Comparison of ENCODE assay signal across 8 cellular contexts in genomic region chr10:100518761-100519241, GRCh38. TPM values are rescaled to one million over a fixed set of nuclear protein-coding genes. Genes with fewer than 3 reads are reported as not detected.
DNase-seq lines count a peak whose midpoint lies in the region; ATAC-seq, FAIRE-seq and TF ChIP-seq lines count a peak whose summit lies in the region.

No MANE protein-coding gene starts in this region.

- no peaks in the 10 kb centered on the region for H3K27me3 Mint-ChIP-seq in activated CD4-positive, alpha-beta memory T cell treated with anti-CD3 and anti-CD28 coated beads for 36 hours

- peak; percentile 92 for FAIRE-seq in A204.1 (lab: Jason Lieb, UNC)

- H3K36me3 Mint-ChIP-seq in activated CD4-positive, alpha-beta memory T cell treated with anti-CD3 and anti-CD28 coated beads for 36 hours = peaks cover 27% of the 10 kb centered on the region

- peak overlapping the region; percentile 11 for H3K27ac Mint-ChIP-seq in activated CD4-positive, alpha-beta memory T cell treated with anti-CD3 and anti-CD28 coated beads for 36 hours

- H3K4me1 ChIP-seq in effector memory CD4-positive, alpha-beta T cell (ENCODE audit: control insufficient read depth, insufficient read depth, low read length, poor library complexity, severe bottlenecking) = no peaks in the 10 kb centered on the region
- H3K4me1 ChIP-seq in lower lobe of right lung = peaks cover 17% of the 10 kb centered on the region

- H3K4me3 Mint-ChIP-seq in activated CD4-positive, alpha-beta memory T cell treated with anti-CD3 and anti-CD28 coated beads for 36 hours = no peak overlapping the region

- peak; percentile 48 for DNase-seq in GM12865 (ENCODE audit: low read depth)
- peak; percentile 59 for DNase-seq in NCI-H2227 treated with DMSO at 0.1 percent for 48 hours (lab: John Stamatoyannopoulos, UW)
- DNase-seq in activated CD4-positive, alpha-beta memory T cell treated with anti-CD3 and anti-CD28 coated beads for 36 hours = peak; percentile 76
- peak in 2 of 3 donors; percentile 21 to 41 for DNase-seq in effector memory CD4-positive, alpha-beta T cell
- peak; percentile 50 for DNase-seq in lower lobe of right lung
- DNase-seq in stimulated activated CD8-positive, alpha-beta memory T cell treated with anti-CD3 and anti-CD28 coated beads, Interleukin-4, amount 100 ng/mL, for 48 hours = peak; percentile 81

- POLR2A ChIA-PET in activated CD4-positive, alpha-beta memory T cell treated with anti-CD3 and anti-CD28 coated beads for 36 hours (lab: Charles Lee) = interaction anchor here (1.2 to 1.4 kb wide), 4 partner anchors 10 to 37 kb away, joined by 3 to 6 read pairs (median 4); partner anchors contain the start of gene HIF1AN

- no peaks in the 10 kb centered on the region for H3K9me3 ChIP-seq in effector memory CD4-positive, alpha-beta T cell (ENCODE audit: control insufficient read depth, low read length)
- H3K9me3 ChIP-seq in lower lobe of right lung = no peaks in the 10 kb centered on the region

- H3K4me1 Mint-ChIP-seq in activated CD4-positive, alpha-beta memory T cell treated with anti-CD3 and anti-CD28 coated beads for 36 hours (ENCODE audit: low read depth) = peaks cover 12% of the 10 kb centered on the region

- H3K4me3 ChIP-seq in GM12865 (ENCODE audit: low read depth, low read length) (no peak overlapping the region), lower lobe of right lung (peak overlapping the region; percentile 50)
- H3K4me3 ChIP-seq in effector memory CD4-positive, alpha-beta T cell (ENCODE audit: insufficient read depth, low read depth, low read length, poor library complexity, severe bottlenecking) = no peak overlapping the region

- H3K27me3 ChIP-seq in effector memory CD4-positive, alpha-beta T cell (replicated peaks; ENCODE audit: control insufficient read depth, insufficient read depth, low read length, poor library complexity, severe bottlenecking) = no peaks in the 10 kb centered on the region
- H3K27me3 ChIP-seq in lower lobe of right lung (ENCODE audit: low read depth) = no peaks in the 10 kb centered on the region

- intact Hi-C loops in activated CD4-positive, alpha-beta memory T cell treated with anti-CD3 and anti-CD28 coated beads for 36 hours (cut with micrococcal nuclease) = loop anchor here (1.0 kb wide), 3 partner anchors 10 to 86 kb away; no protein-coding TSS in a partner anchor
- intact Hi-C loops in lower lobe of right lung (cut with DNase I) = loop anchor here (5.0 kb wide), 1 partner anchor 182 kb away; no protein-coding TSS in a partner anchor

- H3K36me3 ChIP-seq in effector memory CD4-positive, alpha-beta T cell (ENCODE audit: control insufficient read depth, insufficient read depth, low read length) = peaks cover 14% of the 10 kb centered on the region
- peaks cover 12% of the 10 kb centered on the region for H3K36me3 ChIP-seq in lower lobe of right lung

- CTCF ChIA-PET in activated CD4-positive, alpha-beta memory T cell treated with anti-CD3 and anti-CD28 coated beads for 36 hours (lab: Charles Lee) = interaction anchor here (0.6 to 7.5 kb wide), 40 partner anchors 10 to 531 kb away, joined by 3 to 144 read pairs (median 4); partner anchors contain the start of genes HIF1AN, NDUFB8, PKD2L1 and SCD

- no peaks in the 10 kb centered on the region for H3K9me3 Mint-ChIP-seq in activated CD4-positive, alpha-beta memory T cell treated with anti-CD3 and anti-CD28 coated beads for 36 hours

- H3K27ac ChIP-seq in effector memory CD4-positive, alpha-beta T cell (ENCODE audit: insufficient read depth, low read length, poor library complexity, severe bottlenecking) = no peak overlapping the region
- no peak overlapping the region for H3K27ac ChIP-seq in lower lobe of right lung

- peak; percentile 59 for TF ChIP-seq CTCF in GM12865 (IDR thresholded peaks at IDR 0.05; ENCODE audit: insufficient read depth, low read depth, low read length, missing control alignments)
- TF ChIP-seq CTCF in lower lobe of right lung (IDR thresholded peaks at IDR 0.05) = peak; percentile 68

- ATAC-seq in lower lobe of right lung (peak; percentile 82 to 84), HG02970 (IDR thresholded peaks at IDR 0.05; ENCODE audit: low FRiP score, unreplicated experiment) (no peak)

RNA-seq across cellular contexts. Expression of gene SEC31B, which starts 0.9 kb away (rescaled TPM):
- total RNA-seq in activated CD4-positive, alpha-beta memory T cell treated with anti-CD3 and anti-CD28 coated beads for 36 hours = 10 to 100 TPM; 44.2 to 47.2 TPM
- total RNA-seq in lower lobe of right lung = 16.0 TPM

RNA-seq across cellular contexts. Expression of gene NDUFB8, which starts 10.9 kb away (rescaled TPM):
- 100 to 1,000 TPM; 390 to 404 TPM for total RNA-seq in activated CD4-positive, alpha-beta memory T cell treated with anti-CD3 and anti-CD28 coated beads for 36 hours
- 119 TPM for total RNA-seq in lower lobe of right lung

RNA-seq across cellular contexts. Expression of gene HIF1AN, which starts 16.9 kb away (rescaled TPM):
- total RNA-seq in activated CD4-positive, alpha-beta memory T cell treated with anti-CD3 and anti-CD28 coated beads for 36 hours = 10 to 100 TPM; 40.6 to 47.4 TPM
- 35.6 TPM for total RNA-seq in lower lobe of right lung

RNA-seq across cellular contexts. Expression of gene WNT8B, which starts 56.0 kb away (rescaled TPM):
- under 1 TPM; 0.36 to 0.46 TPM for total RNA-seq in activated CD4-positive, alpha-beta memory T cell treated with anti-CD3 and anti-CD28 coated beads for 36 hours
- 0.18 TPM for total RNA-seq in lower lobe of right lung

Comparison
In these comparisons a context has a peak if more than half of its experiments do, and no peak if none do; other contexts are left out.
1. DNase-seq: peak in every context shown above with its lines; median percentile 81 in stimulated activated CD8-positive, alpha-beta memory T cell treated with anti-CD3 and anti-CD28 coated beads, Interleukin-4, amount 100 ng/mL, for 48 hours; 76 in activated CD4-positive, alpha-beta memory T cell treated with anti-CD3 and anti-CD28 coated beads for 36 hours; 59 in NCI-H2227 treated with DMSO at 0.1 percent for 48 hours; 50 in lower lobe of right lung; 48 in GM12865; 31 in effector memory CD4-positive, alpha-beta T cell.